Comparison of ENCODE assay signal across 11 cellular contexts in genomic region chr14:48527832-48528231, GRCh38.
DNase-seq lines count a peak whose midpoint lies in the region; ATAC-seq and TF ChIP-seq lines count a peak whose summit lies in the region.
"Had no signal": no experiment of that assay in that cellular context is flagged by ENCODE, and none has a peak within 500 bp of the region (broad histone marks: within the 10 kb centered on the region; RNA-seq: fewer than 3 reads in every experiment).

No MANE protein-coding gene starts in this region.

- CTCF ChIA-PET in WTC11 (lab: Charles Lee), result no interaction called here

- no peak overlapping the region for H3K27ac Mint-ChIP-seq in WTC11
- peak overlapping the region; percentile 26 for H3K27ac Mint-ChIP-seq in mesothelial cell of epicardium
- H3K27ac Mint-ChIP-seq: CD4-positive, alpha-beta T cell had no signal

- H3K4me3 Mint-ChIP-seq in WTC11, result no peak overlapping the region
- no peak overlapping the region for H3K4me3 Mint-ChIP-seq in mesothelial cell of epicardium
- H3K4me3 Mint-ChIP-seq: CD4-positive, alpha-beta T cell had no signal

- TF ChIP-seq CTCF in WTC11 (IDR thresholded peaks at IDR 0.05) (no peak), mesothelial cell of epicardium (IDR thresholded peaks at IDR 0.05; ENCODE audit: unreplicated experiment) (no peak)

- H3K4me1 Mint-ChIP-seq in WTC11 (no peaks in the 10 kb centered on the region), mesothelial cell of epicardium (no peaks in the 10 kb centered on the region)

- no peaks in the 10 kb centered on the region for H3K27me3 Mint-ChIP-seq in WTC11 (ENCODE audit: low read depth)
- no peaks in the 10 kb centered on the region for H3K27me3 Mint-ChIP-seq in mesothelial cell of epicardium (ENCODE audit: low read depth)
- H3K27me3 Mint-ChIP-seq: CD4-positive, alpha-beta T cell had no signal

- H3K9me3 Mint-ChIP-seq in WTC11, result peaks cover 60% of the 10 kb centered on the region
- H3K9me3 Mint-ChIP-seq in mesothelial cell of epicardium, result peaks cover 22% of the 10 kb centered on the region

- H3K36me3 Mint-ChIP-seq in WTC11, result no peaks in the 10 kb centered on the region; the same call in 1 of the 2 replicates
- no peaks in the 10 kb centered on the region for H3K36me3 Mint-ChIP-seq in mesothelial cell of epicardium

- DNase-seq in ELF-1 (ENCODE audit: low read depth, low spot score) (peak; percentile 72), WTC11 (ENCODE audit: low spot score) (no peak), iPS-NIHi11 (ENCODE audit: low spot score) (peak; percentile 4), mesothelial cell of epicardium (ENCODE audit: low spot score in 2 of 2, unreplicated experiment in 2 of 2) (no peak), amygdala (lab: John Stamatoyannopoulos, UW) (no peak)
- no peak for DNase-seq in activated CD4-positive, CD25-positive, alpha-beta regulatory T cell treated with anti-CD3 and anti-CD28 coated beads, Interleukin-2, amount 50 U/mL, for 72 hours
- DNase-seq: AML-193; CD4-positive, alpha-beta T cell; GF-D8 had no signal

- ATAC-seq in WTC11 (peak; percentile 72), GM21367 (IDR thresholded peaks at IDR 0.05; ENCODE audit: unreplicated experiment) (no peak)
- ATAC-seq: A549 had no signal

- POLR2A ChIA-PET in WTC11 (lab: Charles Lee), result no interaction called here

TF ChIP-seq in WTC11, 78 proteins besides CTCF, POLR2A, EP300 and RAD21 (continues in another document):
- no peak for TF ChIP-seq HMGXB4 (CRISPR knock-in tag; IDR thresholded peaks at IDR 0.05)
- no peak for TF ChIP-seq AFF4 (CRISPR knock-in tag; IDR thresholded peaks at IDR 0.05; ENCODE audit: borderline replicate concordance)
- no peak for TF ChIP-seq E2F5 (CRISPR knock-in tag; IDR thresholded peaks at IDR 0.05)
- TF ChIP-seq ZBTB21 (CRISPR knock-in tag; IDR thresholded peaks at IDR 0.05; ENCODE audit: borderline replicate concordance), result no peak
- TF ChIP-seq TP53 (CRISPR knock-in tag; IDR thresholded peaks at IDR 0.05), result no peak
- TF ChIP-seq ATF2 (CRISPR knock-in tag; IDR thresholded peaks at IDR 0.05; ENCODE audit: borderline replicate concordance, low read depth), result no peak
- TF ChIP-seq CBFB (CRISPR knock-in tag; IDR thresholded peaks at IDR 0.05; ENCODE audit: low read depth), result no peak
- no peak for TF ChIP-seq RORB (CRISPR knock-in tag; IDR thresholded peaks at IDR 0.05)
- TF ChIP-seq NFYB (CRISPR knock-in tag; conservative IDR thresholded peaks at IDR 0.05; ENCODE audit: low read depth), result no peak
- no peak for TF ChIP-seq ATF6 (CRISPR knock-in tag; IDR thresholded peaks at IDR 0.05)
- TF ChIP-seq TCF7 (CRISPR knock-in tag; IDR thresholded peaks at IDR 0.05; ENCODE audit: low read depth), result no peak
- no peak for TF ChIP-seq E2F1 (CRISPR knock-in tag; IDR thresholded peaks at IDR 0.05)
- no peak for TF ChIP-seq ETV6 (CRISPR knock-in tag; IDR thresholded peaks at IDR 0.05)
- no peak for TF ChIP-seq ZNF121 (CRISPR knock-in tag; IDR thresholded peaks at IDR 0.05)
- TF ChIP-seq NFE2L1 (CRISPR knock-in tag; IDR thresholded peaks at IDR 0.05), result no peak
- TF ChIP-seq SMAD3 (CRISPR knock-in tag; IDR thresholded peaks at IDR 0.05; ENCODE audit: borderline replicate concordance), result no peak
- TF ChIP-seq GRHL2 (CRISPR knock-in tag; IDR thresholded peaks at IDR 0.05; ENCODE audit: insufficient replicate concordance, severe bottlenecking), result no peak
- TF ChIP-seq ZNF219 (CRISPR knock-in tag; IDR thresholded peaks at IDR 0.05; ENCODE audit: borderline replicate concordance), result no peak
- TF ChIP-seq ZNF232 (CRISPR knock-in tag; IDR thresholded peaks at IDR 0.05), result no peak

Comparison
In these comparisons a context has a peak if more than half of its experiments do, and no peak if none do; other contexts are left out.
1. DNase-seq: peak in ELF-1 (single experiment) and iPS-NIHi11 (single experiment); none in WTC11 (single experiment), mesothelial cell of epicardium (0 of 2), activated CD4-positive, CD25-positive, alpha-beta regulatory T cell treated with anti-CD3 and anti-CD28 coated beads, Interleukin-2, amount 50 U/mL, for 72 hours (single experiment) and amygdala (0 of 56).